10 cellular contexts compared by ENCODE assay signal in the genomic region with DNA sequence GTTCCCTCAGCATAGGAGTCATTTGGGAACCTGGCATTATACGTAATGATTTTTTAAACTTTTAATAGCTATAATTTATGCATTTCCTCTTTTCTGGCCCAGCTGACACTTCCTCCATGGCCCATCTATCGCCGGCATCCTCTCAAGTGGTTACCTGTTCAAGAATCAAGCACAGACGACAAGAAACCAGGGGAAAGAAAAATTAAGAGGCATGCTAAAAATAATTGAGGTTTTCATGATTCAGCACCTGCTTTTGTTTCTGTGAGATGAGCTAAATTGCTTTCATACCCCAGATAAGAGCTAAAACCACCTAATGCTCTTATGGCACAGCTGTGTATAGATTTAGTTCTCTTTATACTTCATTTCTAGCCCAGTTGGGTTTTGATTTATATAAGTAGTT. TPM values are rescaled to one million over a fixed set of nuclear protein-coding genes. Genes with fewer than 3 reads are reported as not detected.
A peak's percentile ranks its signal among the peaks of the same experiment; 100 is the strongest.
DNase-seq lines count a peak whose midpoint lies in the region; ATAC-seq and TF ChIP-seq lines count a peak whose summit lies in the region.
"Had no signal": no experiment of that assay in that cellular context is flagged by ENCODE, and none has a peak within 500 bp of the region (broad histone marks: within the 10 kb centered on the region; RNA-seq: fewer than 3 reads in every experiment).

No MANE protein-coding gene starts in this region.

- peaks cover 51% of the 10 kb centered on the region for H3K79me2 ChIP-seq in Karpas-422 (ENCODE audit: low read length)

- peaks cover 44% of the 10 kb centered on the region for H3K36me3 Mint-ChIP-seq in brain
- H3K36me3 Mint-ChIP-seq in natural killer cell treated with Interleukin-12 subunit alpha and Interleukin-12 subunit beta and Interleukin-15 and Interleukin-18, amount 100 ng/mL, for 72 hours = peaks cover 5% of the 10 kb centered on the region

- peaks cover 10% of the 10 kb centered on the region for H3K27me3 Mint-ChIP-seq in brain
- no peaks in the 10 kb centered on the region for H3K27me3 Mint-ChIP-seq in natural killer cell treated with Interleukin-12 subunit alpha and Interleukin-12 subunit beta and Interleukin-15 and Interleukin-18, amount 100 ng/mL, for 72 hours

- DNase-seq in GM06990 (ENCODE audit: extremely low read depth, insufficient read length) (peak; percentile 69), Karpas-422 (no peak), NCI-H524 (lab: John Stamatoyannopoulos, UW) (no peak), cortex of kidney (lab: John Stamatoyannopoulos, UW) (no peak)
- DNase-seq in natural killer cell treated with Interleukin-12 subunit alpha and Interleukin-12 subunit beta and Interleukin-15 and Interleukin-18, amount 100 ng/mL, for 72 hours (ENCODE audit: low spot score) = no peak
- DNase-seq: caudate nucleus, NCI-H1092 had no signal

- peaks cover 44% of the 10 kb centered on the region for H3K4me1 Mint-ChIP-seq in brain
- H3K4me1 Mint-ChIP-seq in natural killer cell treated with Interleukin-12 subunit alpha and Interleukin-12 subunit beta and Interleukin-15 and Interleukin-18, amount 100 ng/mL, for 72 hours (ENCODE audit: low read depth in 2 of 2) = peaks cover 16 to 24% of the 10 kb centered on the region in 2 donors

- peak overlapping the region in 4 of 5 experiments; percentile 26 to 86 (median 52) for H3K27ac Mint-ChIP-seq in brain
- peak overlapping the region; percentile 94 to 97 for H3K27ac Mint-ChIP-seq in natural killer cell treated with Interleukin-12 subunit alpha and Interleukin-12 subunit beta and Interleukin-15 and Interleukin-18, amount 100 ng/mL, for 72 hours

- no peaks in the 10 kb centered on the region for H3K27me3 ChIP-seq in GM06990 (replicated peaks; ENCODE audit: control insufficient read depth, insufficient read depth, low read length)
- no peaks in the 10 kb centered on the region for H3K27me3 ChIP-seq in Karpas-422 (ENCODE audit: low read length)

- H3K9me3 ChIP-seq in Karpas-422 (ENCODE audit: low read length) = no peaks in the 10 kb centered on the region

- no peak for TF ChIP-seq CTCF in GM06990 (IDR thresholded peaks at IDR 0.05; ENCODE audit: insufficient read depth, low read length, poor library complexity, severe bottlenecking)
- TF ChIP-seq CTCF in brain (conservative IDR thresholded peaks at IDR 0.05) = no peak

- no peak overlapping the region for H2AFZ ChIP-seq in Karpas-422 (ENCODE audit: low read length)

- peaks cover 35% of the 10 kb centered on the region for H3K4me1 ChIP-seq in Karpas-422 (ENCODE audit: low read length)

- no peaks in the 10 kb centered on the region for H3K9me2 ChIP-seq in Karpas-422 (replicated peaks; ENCODE audit: insufficient read depth, low read length)

- peak overlapping the region; percentile 77 for H3K4me3 ChIP-seq in GM06990 (replicated peaks; ENCODE audit: low read depth, low read length)
- peak overlapping the region; percentile 90 for H3K4me3 ChIP-seq in Karpas-422 (ENCODE audit: low read length)

- H3K36me3 ChIP-seq in GM06990 (ENCODE audit: control insufficient read depth, insufficient read depth, low read length) = peaks cover 2% of the 10 kb centered on the region
- H3K36me3 ChIP-seq in Karpas-422 (ENCODE audit: insufficient read depth, low read length) = peaks cover 15% of the 10 kb centered on the region

- H3K9ac ChIP-seq in Karpas-422 (ENCODE audit: low read length) = peak overlapping the region; percentile 96

- H3K4me3 Mint-ChIP-seq in brain = peak overlapping the region; percentile 82 to 98 (median 93)
- H3K4me3 Mint-ChIP-seq in natural killer cell treated with Interleukin-12 subunit alpha and Interleukin-12 subunit beta and Interleukin-15 and Interleukin-18, amount 100 ng/mL, for 72 hours = peak overlapping the region; percentile 97

- no peak for ATAC-seq in natural killer cell treated with Interleukin-12 subunit alpha and Interleukin-12 subunit beta and Interleukin-15 and Interleukin-18, amount 100 ng/mL, for 72 hours
- no peak for ATAC-seq in GM21423 (IDR thresholded peaks at IDR 0.05; ENCODE audit: unreplicated experiment)
- no peak for ATAC-seq in GM19397 (IDR thresholded peaks at IDR 0.05; ENCODE audit: unreplicated experiment)

- H3K4me2 ChIP-seq in Karpas-422 (ENCODE audit: low read depth, low read length, poor library complexity, severe bottlenecking) = peak overlapping the region; percentile 78

- peaks cover 6% of the 10 kb centered on the region; the same call in 1 of the 2 replicates for H4K20me1 ChIP-seq in Karpas-422 (ENCODE audit: insufficient read depth, low read depth, low read length)

- H3K27ac ChIP-seq in Karpas-422 (ENCODE audit: low read length) = peak overlapping the region; percentile 73

- H3K9me3 Mint-ChIP-seq in brain = no peaks in the 10 kb centered on the region
- H3K9me3 Mint-ChIP-seq in natural killer cell treated with Interleukin-12 subunit alpha and Interleukin-12 subunit beta and Interleukin-15 and Interleukin-18, amount 100 ng/mL, for 72 hours = no peaks in the 10 kb centered on the region

RNA-seq across cellular contexts. Expression of a gene that starts 1.7 kb away (rescaled TPM):
- total RNA-seq in Karpas-422 (2014; rRNA removed; shearing (Covaris generic); ENCODE audit: low replicate concordance) = 122 and 184 TPM in 2 replicates
- 130 TPM for polyA plus RNA-seq in brain (ENCODE audit: insufficient read depth, low read depth, low replicate concordance)
- total RNA-seq in natural killer cell treated with Interleukin-12 subunit alpha and Interleukin-12 subunit beta and Interleukin-15 and Interleukin-18, amount 100 ng/mL, for 72 hours = 10 to 100 TPM; 74.4 to 92.4 TPM

RNA-seq across cellular contexts. Expression of a gene that starts 2.0 kb away (rescaled TPM):
- 34.7 and 52.0 TPM in 2 replicates for total RNA-seq in Karpas-422 (2014; rRNA removed; shearing (Covaris generic); ENCODE audit: low replicate concordance)
- 29.4 TPM for polyA plus RNA-seq in brain (ENCODE audit: insufficient read depth, low read depth, low replicate concordance)
- 10 to 100 TPM; 32.4 to 41.1 TPM for total RNA-seq in natural killer cell treated with Interleukin-12 subunit alpha and Interleukin-12 subunit beta and Interleukin-15 and Interleukin-18, amount 100 ng/mL, for 72 hours

RNA-seq across cellular contexts. Expression of a gene that starts 21.8 kb away (rescaled TPM):
- total RNA-seq in Karpas-422 (2014; rRNA removed; shearing (Covaris generic); ENCODE audit: low replicate concordance) = 96.9 and 138 TPM in 2 replicates
- 13.4 TPM for polyA plus RNA-seq in brain (ENCODE audit: insufficient read depth, low read depth, low replicate concordance)
- 100 to 1,000 TPM; 153 to 225 TPM for total RNA-seq in natural killer cell treated with Interleukin-12 subunit alpha and Interleukin-12 subunit beta and Interleukin-15 and Interleukin-18, amount 100 ng/mL, for 72 hours

RNA-seq across cellular contexts. Expression of a gene that starts 21.9 kb away (rescaled TPM):
- 38.4 and 53.3 TPM in 2 replicates for total RNA-seq in Karpas-422 (2014; rRNA removed; shearing (Covaris generic); ENCODE audit: low replicate concordance)
- 27.5 TPM for polyA plus RNA-seq in brain (ENCODE audit: insufficient read depth, low read depth, low replicate concordance)
- total RNA-seq in natural killer cell treated with Interleukin-12 subunit alpha and Interleukin-12 subunit beta and Interleukin-15 and Interleukin-18, amount 100 ng/mL, for 72 hours = 10 to 100 TPM; 85.3 to 95.4 TPM
